Comparison of ENCODE assay signal across 23 cellular contexts in genomic region chr17:39601010-39601597, GRCh38. TPM values are rescaled to one million over a fixed set of nuclear protein-coding genes. Genes with fewer than 3 reads are reported as not detected.
DNase-seq lines count a peak whose midpoint lies in the region; ATAC-seq and TF ChIP-seq lines count a peak whose summit lies in the region.
"Had no signal": no experiment of that assay in that cellular context is flagged by ENCODE, and none has a peak within 500 bp of the region (broad histone marks: within the 10 kb centered on the region; RNA-seq: fewer than 3 reads in every experiment).

No MANE protein-coding gene starts in this region.

- no peak for TF ChIP-seq CTCF in brain (conservative IDR thresholded peaks at IDR 0.05)
- TF ChIP-seq CTCF in glutamatergic neuron (IDR thresholded peaks at IDR 0.05; ENCODE audit: partially characterized antibody, unreplicated experiment): no peak

- H3K27me3 Mint-ChIP-seq in activated naive CD4-positive, alpha-beta T cell treated with anti-CD3 and anti-CD28 coated beads, Interleukin-2, amount 10 ng/mL, durations not matched to agents 7 days and 5 days: peaks cover 100% of the 10 kb centered on the region
- H3K27me3 Mint-ChIP-seq in brain (peaks cover 100% of the 10 kb centered on the region), glutamatergic neuron (ENCODE audit: unreplicated experiment) (peaks cover 44% of the 10 kb centered on the region)
- peaks cover 73 to 93% of the 10 kb centered on the region in 2 donors for H3K27me3 Mint-ChIP-seq in stimulated activated naive B cell treated with anti-CD40 and anti-IgM and Interleukin-4, amounts not matched to agents 10 μg/mL and 1 μg/mL and 100 μg/mL, for 72 hours

- ATAC-seq in activated naive CD4-positive, alpha-beta T cell treated with anti-CD3 and anti-CD28 coated beads, Interleukin-2, amount 50 U/mL, for 72 hours: no peak
- ATAC-seq in stimulated activated naive B cell treated with anti-CD40 and anti-IgM and Interleukin-4, amounts not matched to agents 10 μg/mL and 1 μg/mL and 100 μg/mL, for 72 hours (replicated peaks): no peak
- ATAC-seq in HG03460 (IDR thresholded peaks at IDR 0.05; ENCODE audit: unreplicated experiment) (no peak), GM21786 (IDR thresholded peaks at IDR 0.05; ENCODE audit: unreplicated experiment) (no peak)

- H3K9me3 Mint-ChIP-seq in activated naive CD4-positive, alpha-beta T cell treated with anti-CD3 and anti-CD28 coated beads, Interleukin-2, amount 10 ng/mL, durations not matched to agents 7 days and 5 days: no peaks in the 10 kb centered on the region
- no peaks in the 10 kb centered on the region for H3K9me3 Mint-ChIP-seq in activated naive CD4-positive, alpha-beta T cell treated with anti-CD3 and anti-CD28 coated beads, Interleukin-2, amount 50 U/mL, for 72 hours
- H3K9me3 Mint-ChIP-seq in brain (no peaks in the 10 kb centered on the region), glutamatergic neuron (ENCODE audit: unreplicated experiment) (peaks cover 11% of the 10 kb centered on the region)
- no peaks in the 10 kb centered on the region for H3K9me3 Mint-ChIP-seq in stimulated activated naive B cell treated with anti-CD40 and anti-IgM and Interleukin-4, amounts not matched to agents 10 μg/mL and 1 μg/mL and 100 μg/mL, for 72 hours

- CTCF ChIA-PET in activated naive CD4-positive, alpha-beta T cell treated with anti-CD3 and anti-CD28 coated beads, Interleukin-2, amount 10 ng/mL, durations not matched to agents 7 days and 5 days (lab: Charles Lee): interaction anchor here (1.0 to 1.1 kb wide), 2 partner anchors 21 to 23 kb away, joined by 3 to 7 read pairs; no protein-coding TSS in a partner anchor

- peaks cover 24% of the 10 kb centered on the region for H3K4me1 Mint-ChIP-seq in activated naive CD4-positive, alpha-beta T cell treated with anti-CD3 and anti-CD28 coated beads, Interleukin-2, amount 10 ng/mL, durations not matched to agents 7 days and 5 days
- H3K4me1 Mint-ChIP-seq in brain: peaks cover 60% of the 10 kb centered on the region
- H3K4me1 Mint-ChIP-seq in glutamatergic neuron (ENCODE audit: low read depth, unreplicated experiment): peaks cover 39% of the 10 kb centered on the region
- peaks cover 31 to 80% of the 10 kb centered on the region in 2 donors for H3K4me1 Mint-ChIP-seq in stimulated activated naive B cell treated with anti-CD40 and anti-IgM and Interleukin-4, amounts not matched to agents 10 μg/mL and 1 μg/mL and 100 μg/mL, for 72 hours

- H3K27ac Mint-ChIP-seq in activated naive CD4-positive, alpha-beta T cell treated with anti-CD3 and anti-CD28 coated beads, Interleukin-2, amount 10 ng/mL, durations not matched to agents 7 days and 5 days: peak overlapping the region; percentile 16
- no peak overlapping the region for H3K27ac Mint-ChIP-seq in activated naive CD4-positive, alpha-beta T cell treated with anti-CD3 and anti-CD28 coated beads, Interleukin-2, amount 50 U/mL, for 72 hours
- H3K27ac Mint-ChIP-seq in brain (peak overlapping the region in 4 of 5 experiments; percentile 48 to 99 (median 85)), glutamatergic neuron (ENCODE audit: unreplicated experiment) (no peak overlapping the region)
- peak overlapping the region; percentile 1 for H3K27ac Mint-ChIP-seq in stimulated activated naive B cell treated with anti-CD40 and anti-IgM and Interleukin-4, amounts not matched to agents 10 μg/mL and 1 μg/mL and 100 μg/mL, for 72 hours

- H3K36me3 Mint-ChIP-seq in activated naive CD4-positive, alpha-beta T cell treated with anti-CD3 and anti-CD28 coated beads, Interleukin-2, amount 10 ng/mL, durations not matched to agents 7 days and 5 days: no peaks in the 10 kb centered on the region
- peaks cover 0 to 5% of the 10 kb centered on the region in 2 donors for H3K36me3 Mint-ChIP-seq in activated naive CD4-positive, alpha-beta T cell treated with anti-CD3 and anti-CD28 coated beads, Interleukin-2, amount 50 U/mL, for 72 hours
- H3K36me3 Mint-ChIP-seq in brain: no peaks in the 10 kb centered on the region
- no peaks in the 10 kb centered on the region for H3K36me3 Mint-ChIP-seq in glutamatergic neuron (ENCODE audit: unreplicated experiment)
- peaks cover under 1 to 1% of the 10 kb centered on the region in 2 donors for H3K36me3 Mint-ChIP-seq in stimulated activated naive B cell treated with anti-CD40 and anti-IgM and Interleukin-4, amounts not matched to agents 10 μg/mL and 1 μg/mL and 100 μg/mL, for 72 hours
- H3K36me3 Mint-ChIP-seq: CD4-positive, alpha-beta memory T cell had no signal

- no peak overlapping the region for H3K4me3 Mint-ChIP-seq in activated naive CD4-positive, alpha-beta T cell treated with anti-CD3 and anti-CD28 coated beads, Interleukin-2, amount 10 ng/mL, durations not matched to agents 7 days and 5 days
- peak overlapping the region in 4 of 5 experiments; percentile 7 to 88 (median 56) for H3K4me3 Mint-ChIP-seq in brain
- peak overlapping the region; percentile 20 for H3K4me3 Mint-ChIP-seq in glutamatergic neuron (ENCODE audit: unreplicated experiment)
- H3K4me3 Mint-ChIP-seq in stimulated activated naive B cell treated with anti-CD40 and anti-IgM and Interleukin-4, amounts not matched to agents 10 μg/mL and 1 μg/mL and 100 μg/mL, for 72 hours: no peak overlapping the region

- no peak for DNase-seq in activated naive CD4-positive, alpha-beta T cell treated with anti-CD3 and anti-CD28 coated beads, Interleukin-2, amount 10 ng/mL, durations not matched to agents 7 days and 5 days
- DNase-seq in activated naive CD4-positive, alpha-beta T cell treated with anti-CD3 and anti-CD28 coated beads, Interleukin-2, amount 50 U/mL, for 72 hours (ENCODE audit: low spot score in 2 of 2): no peak
- DNase-seq in glutamatergic neuron (no peak), ureter (ENCODE audit: low spot score) (no peak)
- no peak for DNase-seq in stimulated activated naive B cell treated with anti-CD40 and anti-IgM and Interleukin-4, amounts not matched to agents 10 μg/mL and 1 μg/mL and 100 μg/mL, for 72 hours
- DNase-seq: ACHN; CD4-positive, alpha-beta memory T cell; GDM1; MV-4-11; NCI-H1105 treated with DMSO at 0.1 percent for 48 hours; NCI-H1694; NCI-H2081; NCI-H2171; NCI-H345; NCI-H524; NCI-H774; NK-92 treated with Interleukin-12 subunit alpha and Interleukin-12 subunit beta, amount 100 ng/mL, for 24 hours; SHP77 treated with DMSO at 0.1 percent for 48 hours had no signal

RNA-seq across cellular contexts. Expression of gene NEUROD2, which starts 6.6 kb away (rescaled TPM):
- total RNA-seq in activated naive CD4-positive, alpha-beta T cell treated with anti-CD3 and anti-CD28 coated beads, Interleukin-2, amount 50 U/mL, for 72 hours: not detected
- polyA plus RNA-seq in brain (ENCODE audit: insufficient read depth, low read depth, low replicate concordance): 8.1 TPM
- total RNA-seq in glutamatergic neuron (ENCODE audit: unreplicated experiment) (6.3 TPM), ureter (not detected)
- total RNA-seq: CD4-positive, alpha-beta memory T cell; HT-29; M059J had no signal

RNA-seq across cellular contexts. Expression of gene PPP1R1B, which starts 25.6 kb away (rescaled TPM):
- total RNA-seq in activated naive CD4-positive, alpha-beta T cell treated with anti-CD3 and anti-CD28 coated beads, Interleukin-2, amount 50 U/mL, for 72 hours: under 1 TPM in 1 of 2 donors, not detected in 1; 0.16 TPM
- 154 TPM for polyA plus RNA-seq in brain (ENCODE audit: insufficient read depth, low read depth, low replicate concordance)
- total RNA-seq in glutamatergic neuron (ENCODE audit: unreplicated experiment): not detected
- 40.4 TPM for total RNA-seq in ureter
- total RNA-seq: CD4-positive, alpha-beta memory T cell; M059J had no signal
- polyA plus RNA-seq: CD4-positive, alpha-beta memory T cell had no signal

RNA-seq across cellular contexts. Expression of gene STARD3, which starts 35.8 kb away (rescaled TPM):
- total RNA-seq in activated naive CD4-positive, alpha-beta T cell treated with anti-CD3 and anti-CD28 coated beads, Interleukin-2, amount 50 U/mL, for 72 hours: 10 to 100 TPM; 62.7 to 80.6 TPM
- 53.8 TPM for polyA plus RNA-seq in brain (ENCODE audit: insufficient read depth, low read depth, low replicate concordance)
- total RNA-seq in glutamatergic neuron (ENCODE audit: unreplicated experiment): 48.0 TPM
- 64.4 TPM for total RNA-seq in ureter

Comparison
In these comparisons a context has a peak if more than half of its experiments do, and no peak if none do; other contexts are left out.
1. H3K27ac Mint-ChIP-seq: peak in activated naive CD4-positive, alpha-beta T cell treated with anti-CD3 and anti-CD28 coated beads, Interleukin-2, amount 10 ng/mL, durations not matched to agents 7 days and 5 days (single experiment), brain (4 of 5) and stimulated activated naive B cell treated with anti-CD40 and anti-IgM and Interleukin-4, amounts not matched to agents 10 μg/mL and 1 μg/mL and 100 μg/mL, for 72 hours (single experiment); none in activated naive CD4-positive, alpha-beta T cell treated with anti-CD3 and anti-CD28 coated beads, Interleukin-2, amount 50 U/mL, for 72 hours (0 of 2) and glutamatergic neuron (single experiment).
2. H3K4me3 Mint-ChIP-seq: peak in brain (4 of 5) and glutamatergic neuron (single experiment); none in activated naive CD4-positive, alpha-beta T cell treated with anti-CD3 and anti-CD28 coated beads, Interleukin-2, amount 10 ng/mL, durations not matched to agents 7 days and 5 days (single experiment) and stimulated activated naive B cell treated with anti-CD40 and anti-IgM and Interleukin-4, amounts not matched to agents 10 μg/mL and 1 μg/mL and 100 μg/mL, for 72 hours (0 of 2).
3. RNA of gene PPP1R1B, which starts 25.6 kb away (total RNA-seq): 40.4 TPM in ureter (single experiment); 0.16 TPM in activated naive CD4-positive, alpha-beta T cell treated with anti-CD3 and anti-CD28 coated beads, Interleukin-2, amount 50 U/mL, for 72 hours and not detected in glutamatergic neuron (single experiment); every median in the first group is over 10 times any median in the second.